In genomic region chr1:19799233-19799876, GRCh38 we compare ENCODE assay signal across 9 cellular contexts. TPM values are rescaled to one million over a fixed set of nuclear protein-coding genes. Genes with fewer than 3 reads are reported as not detected.
DNase-seq lines count a peak whose midpoint lies in the region; ATAC-seq and TF ChIP-seq lines count a peak whose summit lies in the region.
"Had no signal": no experiment of that assay in that cellular context is flagged by ENCODE, and none has a peak within 500 bp of the region (broad histone marks: within the 10 kb centered on the region; RNA-seq: fewer than 3 reads in every experiment).

No MANE protein-coding gene starts in this region.

- CTCF ChIA-PET in RWPE1 (lab: Yijun Ruan, JAX) = interaction anchor here (0.7 kb wide), 1 partner anchor 67 kb away, joined by 3 read pairs; no protein-coding TSS in a partner anchor
- CTCF ChIA-PET in activated naive CD4-positive, alpha-beta T cell treated with anti-CD3 and anti-CD28 coated beads, Interleukin-2, amount 10 ng/mL, durations not matched to agents 7 days and 5 days (lab: Charles Lee) = no interaction called here

- H3K36me3 Mint-ChIP-seq in activated naive CD4-positive, alpha-beta T cell treated with anti-CD3 and anti-CD28 coated beads, Interleukin-2, amount 10 ng/mL, durations not matched to agents 7 days and 5 days = peaks cover 11% of the 10 kb centered on the region

- ATAC-seq in GM18505 (IDR thresholded peaks at IDR 0.05; ENCODE audit: unreplicated experiment) (peak; percentile 61), HG03045 (IDR thresholded peaks at IDR 0.05; ENCODE audit: unreplicated experiment) (peak; percentile 54), left ventricle myocardium superior (peak; percentile 89)

- intact Hi-C loops in left ventricle myocardium superior (cut with micrococcal nuclease) = no loop called here

- peak; percentile 60 for TF ChIP-seq POLR2A in GM18505 (IDR thresholded peaks at IDR 0.05; ENCODE audit: borderline replicate concordance, extremely low read depth, insufficient read depth, insufficient read length)

- H3K4me3 Mint-ChIP-seq in activated naive CD4-positive, alpha-beta T cell treated with anti-CD3 and anti-CD28 coated beads, Interleukin-2, amount 10 ng/mL, durations not matched to agents 7 days and 5 days = peak overlapping the region; percentile 80

- peak; percentile 48 for DNase-seq in RWPE1 (ENCODE audit: low spot score)
- DNase-seq in activated naive CD4-positive, alpha-beta T cell treated with anti-CD3 and anti-CD28 coated beads, Interleukin-2, amount 10 ng/mL, durations not matched to agents 7 days and 5 days = peak; percentile 79
- peak; percentile 81 for DNase-seq in left ventricle myocardium superior
- DNase-seq in skeletal muscle cell (ENCODE audit: low read depth) = no peak
- DNase-seq in dedifferentiated amniotic fluid mesenchymal stem cell (ENCODE audit: extremely low spot score) = no peak
- DNase-seq in D341Med (ENCODE audit: low spot score) = no peak

- TF ChIP-seq CTCF in RWPE1 (conservative IDR thresholded peaks at IDR 0.05; ENCODE audit: low read depth) = no peak

- peaks cover 31% of the 10 kb centered on the region for H3K4me1 Mint-ChIP-seq in activated naive CD4-positive, alpha-beta T cell treated with anti-CD3 and anti-CD28 coated beads, Interleukin-2, amount 10 ng/mL, durations not matched to agents 7 days and 5 days

- H3K27ac ChIP-seq in RWPE1 = peak overlapping the region; percentile 78

- peaks cover 8% of the 10 kb centered on the region for H3K27me3 Mint-ChIP-seq in activated naive CD4-positive, alpha-beta T cell treated with anti-CD3 and anti-CD28 coated beads, Interleukin-2, amount 10 ng/mL, durations not matched to agents 7 days and 5 days

- no peaks in the 10 kb centered on the region for H3K9me3 Mint-ChIP-seq in activated naive CD4-positive, alpha-beta T cell treated with anti-CD3 and anti-CD28 coated beads, Interleukin-2, amount 10 ng/mL, durations not matched to agents 7 days and 5 days

- peak overlapping the region; percentile 57 for H3K4me3 ChIP-seq in skeletal muscle cell (ENCODE audit: low read depth, low read length)

- H3K27ac Mint-ChIP-seq in activated naive CD4-positive, alpha-beta T cell treated with anti-CD3 and anti-CD28 coated beads, Interleukin-2, amount 10 ng/mL, durations not matched to agents 7 days and 5 days = peak overlapping the region; percentile 83

- POLR2A ChIA-PET in RWPE1 (lab: Yijun Ruan, JAX; ENCODE audit: low non-redundant PET) = no interaction called here

RNA-seq across cellular contexts. Expression of gene TMCO4, which starts 0.4 kb away (rescaled TPM):
- 8.9 TPM for total RNA-seq in left ventricle myocardium superior

RNA-seq across cellular contexts. Expression of gene RNF186, which starts 15.7 kb away (rescaled TPM):
- total RNA-seq in left ventricle myocardium superior = not detected
- total RNA-seq: temporal lobe had no signal

Comparison
In these comparisons a context has a peak if more than half of its experiments do, and no peak if none do; other contexts are left out.
1. DNase-seq: peak in RWPE1 (single experiment), activated naive CD4-positive, alpha-beta T cell treated with anti-CD3 and anti-CD28 coated beads, Interleukin-2, amount 10 ng/mL, durations not matched to agents 7 days and 5 days (single experiment) and left ventricle myocardium superior (single experiment); none in skeletal muscle cell (single experiment), dedifferentiated amniotic fluid mesenchymal stem cell (single experiment) and D341Med (single experiment).
2. Peak in every context shown above with its lines, with median percentiles within 50 percentile points of each other: ATAC-seq.